8 cellular contexts compared by ENCODE assay signal in genomic region chr12:55972906-55973597, GRCh38. TPM values are rescaled to one million over a fixed set of nuclear protein-coding genes. Genes with fewer than 3 reads are reported as not detected.
DNase-seq lines count a peak whose midpoint lies in the region; ATAC-seq, FAIRE-seq and TF ChIP-seq lines count a peak whose summit lies in the region.

No MANE protein-coding gene starts in this region.

- peak overlapping the region; percentile 12 for H2BK15ac ChIP-seq in mesenchymal stem cell (ENCODE audit: low read depth, poor library complexity, severe bottlenecking)

- H3K36me3 Mint-ChIP-seq in endothelial cell (ENCODE audit: low read depth, unreplicated experiment) = peaks cover 22% of the 10 kb centered on the region

- H3K18ac ChIP-seq in mesenchymal stem cell (ENCODE audit: low read depth in 1 of 2, low read length in 2 of 2) = peak overlapping the region; percentile 84 to 95

- peak overlapping the region; percentile 39 for H2AK5ac ChIP-seq in mesenchymal stem cell (ENCODE audit: low read length, severe bottlenecking)

- peak overlapping the region in 1 of 2 experiments; percentile 86 for H3K14ac ChIP-seq in mesenchymal stem cell (ENCODE audit: low read length in 2 of 2)

- no peak overlapping the region for H3K4me3 Mint-ChIP-seq in endothelial cell (ENCODE audit: unreplicated experiment)

- H3K9ac ChIP-seq in HUES6 (ENCODE audit: low read length) (peak overlapping the region; percentile 41), mesenchymal stem cell (ENCODE audit: low read length) (peak overlapping the region; percentile 91)

- H3K27me3 ChIP-seq in HUES6 (ENCODE audit: control insufficient read depth, insufficient read depth, low read length) = no peaks in the 10 kb centered on the region
- H3K27me3 ChIP-seq in brain microvascular endothelial cell (replicated peaks) = no peaks in the 10 kb centered on the region
- no peaks in the 10 kb centered on the region for H3K27me3 ChIP-seq in mesenchymal stem cell (ENCODE audit: control insufficient read depth in 1 of 2, insufficient read depth in 1 of 2, low read length in 2 of 2)

- no peaks in the 10 kb centered on the region for H3K9me3 Mint-ChIP-seq in endothelial cell (ENCODE audit: unreplicated experiment)

- no peak overlapping the region for H2BK5ac ChIP-seq in mesenchymal stem cell (ENCODE audit: low read depth, low read length, poor library complexity, severe bottlenecking)

- no peaks in the 10 kb centered on the region for H3K9me3 ChIP-seq in HUES6 (ENCODE audit: control insufficient read depth, insufficient read depth, low read depth, low read length)
- no peaks in the 10 kb centered on the region for H3K9me3 ChIP-seq in mesenchymal stem cell (ENCODE audit: control insufficient read depth, low read length)

- H3K4me2 ChIP-seq in mesenchymal stem cell (ENCODE audit: low read length, poor library complexity, severe bottlenecking) = peak overlapping the region; percentile 79

- no peak overlapping the region for H3K27ac Mint-ChIP-seq in endothelial cell (ENCODE audit: unreplicated experiment)

- H3K4me1 ChIP-seq in HUES6 (ENCODE audit: control insufficient read depth, insufficient read depth, low read length) (peaks cover 14% of the 10 kb centered on the region), mesenchymal stem cell (ENCODE audit: control insufficient read depth, insufficient read depth, low read depth, low read length) (peaks cover 2% of the 10 kb centered on the region)

- peak overlapping the region; percentile 46 to 78 for H3K4ac ChIP-seq in mesenchymal stem cell (ENCODE audit: low read depth in 1 of 2, low read length in 2 of 2)

- peaks cover 9% of the 10 kb centered on the region for H3K4me1 Mint-ChIP-seq in endothelial cell (ENCODE audit: unreplicated experiment)

- peak overlapping the region; percentile 18 to 75 for H2BK12ac ChIP-seq in mesenchymal stem cell (ENCODE audit: low read length in 2 of 2)

- H3K4me3 ChIP-seq in HUES6 (ENCODE audit: low read depth, low read length) (peak overlapping the region; percentile 57), brain microvascular endothelial cell (ENCODE audit: low read depth, low read length) (peak overlapping the region; percentile 66), mesenchymal stem cell (ENCODE audit: insufficient read depth in 1 of 2, low read depth in 1 of 2, low read length in 2 of 2) (peak overlapping the region; percentile 46 to 86)

- peaks cover 48% of the 10 kb centered on the region for H3K36me3 ChIP-seq in HUES6 (ENCODE audit: control insufficient read depth, insufficient read depth, low read length)
- no peaks in the 10 kb centered on the region for H3K36me3 ChIP-seq in brain microvascular endothelial cell (replicated peaks)
- peaks cover 16 to 18% of the 10 kb centered on the region in 2 experiments for H3K36me3 ChIP-seq in mesenchymal stem cell (ENCODE audit: control insufficient read depth in 1 of 2, insufficient read depth in 2 of 2, low read depth in 1 of 2, low read length in 2 of 2)

- in situ Hi-C loops in brain microvascular endothelial cell (cut with HindIII; ENCODE audit: low pct_ligation_motif_present, low sequenced_read_pairs) = no loop called here

- H4K8ac ChIP-seq in mesenchymal stem cell (ENCODE audit: low read length) = peak overlapping the region; percentile 10

- no peak overlapping the region for H4K91ac ChIP-seq in mesenchymal stem cell (ENCODE audit: low read length)

- DNase-seq in Ammon's horn (ENCODE audit: low spot score) (peak; percentile 20), brain microvascular endothelial cell (peak; percentile 46), mesenchymal stem cell (no peak), D721Med (ENCODE audit: insufficient read length, low spot score) (no peak), endothelial cell (ENCODE audit: low spot score) (no peak)

- H3K27me3 Mint-ChIP-seq in endothelial cell (ENCODE audit: unreplicated experiment) = peaks cover 4% of the 10 kb centered on the region

- no peak overlapping the region for H2AFZ ChIP-seq in mesenchymal stem cell (ENCODE audit: low read depth, low read length)

- no peak for FAIRE-seq in D721Med (lab: Jason Lieb, UNC)

- H3K79me1 ChIP-seq in mesenchymal stem cell (replicated peaks; ENCODE audit: low read length, poor library complexity, severe bottlenecking) = peaks cover 21% of the 10 kb centered on the region

- H3K27ac ChIP-seq in HUES6 (ENCODE audit: low read depth, low read length) (no peak overlapping the region), brain microvascular endothelial cell (peak overlapping the region; percentile 92), mesenchymal stem cell (ENCODE audit: low read length, poor library complexity, severe bottlenecking) (peak overlapping the region; percentile 84)

- WGBS in mesenchymal stem cell = 6% methylated on average over 18 of the region's 18 CpGs

- TF ChIP-seq CTCF in brain microvascular endothelial cell (IDR thresholded peaks at IDR 0.05; ENCODE audit: low read depth, low read length, missing control alignments) (no peak), D721Med (IDR thresholded peaks at IDR 0.05; ENCODE audit: insufficient read depth, missing control alignments) (no peak), endothelial cell (IDR thresholded peaks at IDR 0.05; ENCODE audit: unreplicated experiment) (no peak)

- no peak overlapping the region for H3K23ac ChIP-seq in mesenchymal stem cell (ENCODE audit: low read length in 2 of 2)

- H2BK120ac ChIP-seq in mesenchymal stem cell (ENCODE audit: low read depth, low read length) = no peak overlapping the region

- no peak for ATAC-seq in HG02973 (IDR thresholded peaks at IDR 0.05; ENCODE audit: unreplicated experiment)
- no peak for ATAC-seq in GM18519 (IDR thresholded peaks at IDR 0.05; ENCODE audit: low FRiP score, unreplicated experiment)

RNA-seq across cellular contexts. Expression of gene RAB5B, which starts 0.8 kb away (rescaled TPM):
- polyA plus RNA-seq in mesenchymal stem cell (2013, experiment 1 of 2) = 108 TPM
- polyA plus RNA-seq in mesenchymal stem cell (2013, experiment 2 of 2) = 107 TPM
- total RNA-seq in endothelial cell (ENCODE audit: unreplicated experiment) = 130 TPM

RNA-seq across cellular contexts. Expression of gene CDK2, which starts 6.4 kb away (rescaled TPM):
- 24.1 TPM for polyA plus RNA-seq in mesenchymal stem cell (2013, experiment 1 of 2)
- polyA plus RNA-seq in mesenchymal stem cell (2013, experiment 2 of 2) = 20.7 TPM
- 43.0 TPM for total RNA-seq in endothelial cell (ENCODE audit: unreplicated experiment)

RNA-seq across cellular contexts. Expression of gene PMEL, which starts 7.2 kb away (rescaled TPM):
- polyA plus RNA-seq in mesenchymal stem cell (2013, experiment 1 of 2) = 0.26 TPM
- 0.81 TPM for polyA plus RNA-seq in mesenchymal stem cell (2013, experiment 2 of 2)
- 136 TPM for total RNA-seq in endothelial cell (ENCODE audit: unreplicated experiment)

RNA-seq across cellular contexts. Expression of gene SUOX, which starts 24.0 kb away (rescaled TPM):
- 15.7 TPM for polyA plus RNA-seq in mesenchymal stem cell (2013, experiment 1 of 2)
- 14.2 TPM for polyA plus RNA-seq in mesenchymal stem cell (2013, experiment 2 of 2)
- total RNA-seq in endothelial cell (ENCODE audit: unreplicated experiment) = 31.6 TPM

RNA-seq across cellular contexts. Expression of gene DGKA, which starts 42.1 kb away (rescaled TPM):
- polyA plus RNA-seq in mesenchymal stem cell (2013, experiment 1 of 2) = 32.7 TPM
- 33.5 TPM for polyA plus RNA-seq in mesenchymal stem cell (2013, experiment 2 of 2)
- 70.1 TPM for total RNA-seq in endothelial cell (ENCODE audit: unreplicated experiment)

Comparison
In these comparisons a context has a peak if more than half of its experiments do, and no peak if none do; other contexts are left out.
1. DNase-seq: peak in Ammon's horn (single experiment) and brain microvascular endothelial cell (single experiment); none in mesenchymal stem cell (single experiment), D721Med (single experiment) and endothelial cell (single experiment).
2. Peak in every context shown above with its lines, with median percentiles within 50 percentile points of each other: H3K4me3 ChIP-seq.